In the genomic region with DNA sequence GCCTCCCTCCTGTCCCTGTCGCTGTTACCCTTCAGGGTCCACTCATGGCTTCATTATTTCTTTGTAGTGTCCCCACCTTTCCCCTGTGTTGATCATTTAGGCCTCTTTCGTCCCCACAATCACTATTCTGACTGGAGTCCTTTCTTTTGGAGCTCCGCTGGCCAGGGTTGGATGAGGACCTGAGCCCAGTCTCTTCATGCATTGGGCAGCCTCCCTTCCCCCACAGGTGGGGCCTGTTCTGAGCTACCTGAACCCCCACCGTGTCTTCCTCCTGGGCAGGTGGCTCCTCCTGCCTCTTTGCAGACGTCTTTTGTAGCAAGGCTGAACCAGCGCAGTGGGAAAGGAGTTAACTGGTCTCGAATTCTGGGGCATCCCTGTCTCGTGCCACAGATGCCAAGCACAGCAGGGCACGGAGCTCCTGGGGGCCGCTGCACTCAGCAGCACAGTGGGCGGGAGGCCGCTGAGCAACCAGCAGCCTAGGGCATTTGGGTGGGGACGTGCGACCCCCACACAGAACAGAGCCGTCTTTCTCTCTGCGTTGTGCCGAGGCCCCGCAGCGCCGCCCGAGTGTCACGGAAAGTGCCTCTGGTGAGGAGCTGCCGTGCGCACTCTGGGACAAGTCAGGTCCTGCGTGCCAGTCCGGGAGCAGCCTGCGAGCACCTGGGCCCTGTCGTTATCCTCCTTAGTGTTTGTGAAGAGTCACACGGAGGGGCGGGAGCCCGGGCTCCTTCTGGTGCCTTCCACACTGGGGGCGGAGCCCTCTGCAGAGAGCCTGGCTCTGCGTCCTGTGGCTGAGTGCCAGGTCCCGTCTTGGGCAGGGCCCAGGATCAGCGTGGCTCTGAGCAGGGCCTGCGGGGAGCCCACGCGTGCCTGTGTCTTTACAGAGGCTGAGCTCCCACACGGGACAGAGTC, we compare ENCODE assay signal across 9 cellular contexts.
DNase-seq lines count a peak whose midpoint lies in the region; ATAC-seq and TF ChIP-seq lines count a peak whose summit lies in the region.
"Had no signal": no experiment of that assay in that cellular context is flagged by ENCODE, and none has a peak within 500 bp of the region (broad histone marks: within the 10 kb centered on the region; RNA-seq: fewer than 3 reads in every experiment).

No MANE protein-coding gene starts in this region.

- TF ChIP-seq CTCF in coronary artery (IDR thresholded peaks at IDR 0.05): no peak

- ATAC-seq in GM19395 (IDR thresholded peaks at IDR 0.05; ENCODE audit: unreplicated experiment) (no peak), HG02885 (IDR thresholded peaks at IDR 0.05; ENCODE audit: poor library complexity, unreplicated experiment) (no peak), HG03196 (IDR thresholded peaks at IDR 0.05; ENCODE audit: unreplicated experiment) (no peak)

- peaks cover 19% of the 10 kb centered on the region for H3K36me3 ChIP-seq in muscle layer of colon (ENCODE audit: insufficient read depth, low read length)

- no peaks in the 10 kb centered on the region for H3K27me3 ChIP-seq in muscle layer of colon (ENCODE audit: control insufficient read depth in 1 of 2, insufficient read depth in 2 of 2, low read length in 2 of 2)
- H3K27me3 ChIP-seq: gastrocnemius medialis had no signal

- H3K27ac ChIP-seq in coronary artery (peak overlapping the region in 1 of 2 donors; percentile 76), muscle layer of colon (ENCODE audit: low read depth, low read length) (peak overlapping the region; percentile 23)

- DNase-seq in AG08395 (ENCODE audit: low spot score): peak; percentile 65
- DNase-seq in NCI-H128 (lab: John Stamatoyannopoulos, UW; ENCODE audit: unreplicated experiment): peak; percentile 29
- DNase-seq in coronary artery (ENCODE audit: low spot score): peak; percentile 84
- no peak for DNase-seq in islet precursor cell

- H3K9me3 ChIP-seq in muscle layer of colon (ENCODE audit: low read length): no peaks in the 10 kb centered on the region
- H3K9me3 ChIP-seq: gastrocnemius medialis had no signal

- peaks cover 20% of the 10 kb centered on the region for H3K4me1 ChIP-seq in muscle layer of colon (ENCODE audit: insufficient read depth, low read length)

- H3K4me3 ChIP-seq in coronary artery: peak overlapping the region; percentile 57
- H3K4me3 ChIP-seq in muscle layer of colon (ENCODE audit: low read depth in 1 of 2, low read length in 2 of 2): peak overlapping the region in 1 of 2 donors; percentile 47
- H3K4me3 ChIP-seq: gastrocnemius medialis had no signal

- H3K9ac ChIP-seq in muscle layer of colon (ENCODE audit: low read length): no peak overlapping the region
